ENCODE assay signal across 22 cellular contexts in the genomic region with DNA sequence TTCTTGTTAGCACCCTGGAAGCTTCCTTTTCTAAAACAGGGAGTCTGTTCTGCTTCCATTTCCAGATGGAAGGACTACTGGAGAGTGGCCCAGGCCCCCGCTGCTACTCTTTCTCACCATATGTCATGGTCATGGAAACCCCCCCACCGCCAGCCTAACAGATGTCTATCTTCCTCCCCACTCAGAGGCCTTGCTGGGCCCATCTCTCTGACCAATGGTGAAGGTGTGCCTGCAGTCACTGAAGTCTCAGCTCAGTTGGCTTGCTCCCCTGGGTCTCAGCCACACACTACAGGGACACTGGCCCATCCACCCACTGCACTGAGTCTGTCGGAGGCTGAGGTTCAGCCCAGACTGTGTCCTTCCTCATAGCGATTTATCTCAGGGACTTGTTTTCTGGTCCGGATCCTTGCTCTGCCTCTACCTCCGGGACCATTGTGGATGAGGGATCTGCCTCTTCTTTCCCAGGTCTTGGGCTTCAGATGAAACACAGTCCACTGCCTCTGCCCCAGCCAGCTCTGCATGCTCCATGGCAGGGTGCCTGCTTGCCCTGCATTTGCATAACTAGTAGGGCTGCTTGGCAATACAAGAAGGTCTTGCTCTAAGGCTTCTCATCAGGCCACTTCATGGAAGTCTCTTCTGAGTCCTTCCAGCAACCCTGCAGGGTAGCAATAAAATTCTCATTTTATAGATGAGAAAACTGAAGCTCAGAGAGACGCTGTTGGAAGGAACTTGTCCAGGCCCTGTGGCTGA. TPM values are rescaled to one million over a fixed set of nuclear protein-coding genes. Genes with fewer than 3 reads are reported as not detected.
"Had no signal": no experiment of that assay in that cellular context is flagged by ENCODE, and none has a peak within 500 bp of the region (broad histone marks: within the 10 kb centered on the region; RNA-seq: fewer than 3 reads in every experiment).

No MANE protein-coding gene starts in this region.

- H3K4me3 Mint-ChIP-seq: activated CD4-positive, alpha-beta memory T cell treated with anti-CD3 and anti-CD28 coated beads for 36 hours; activated T-helper 1 cell treated with anti-CD3 and anti-CD28 coated beads, Interleukin-12 subunit alpha, Interleukin-12 subunit beta, Interleukin-2, Interleukin-4 antibody, amounts not matched to agents 30 ng/mL and 10 ng/mL and 1 ng/mL, durations not matched to agents 14 hours and 24 hours and 36 hours; memory B cell; naive thymus-derived CD8-positive, alpha-beta T cell; stimulated activated effector memory CD8-positive, alpha-beta T cell treated with anti-CD3 and anti-CD28 coated beads, Interleukin-12 subunit alpha, Interleukin-12 subunit beta, amount 100 ng/mL, for 72 hours had no signal

- H3K27ac Mint-ChIP-seq: activated CD4-positive, alpha-beta memory T cell treated with anti-CD3 and anti-CD28 coated beads for 36 hours; activated T-helper 1 cell treated with anti-CD3 and anti-CD28 coated beads, Interleukin-12 subunit alpha, Interleukin-12 subunit beta, Interleukin-2, Interleukin-4 antibody, amounts not matched to agents 30 ng/mL and 10 ng/mL and 1 ng/mL, durations not matched to agents 14 hours and 24 hours and 36 hours; memory B cell; stimulated activated effector memory CD8-positive, alpha-beta T cell treated with anti-CD3 and anti-CD28 coated beads, Interleukin-12 subunit alpha, Interleukin-12 subunit beta, amount 100 ng/mL, for 72 hours had no signal

- H3K4me1 ChIP-seq: gastrocnemius medialis, psoas muscle, right lobe of liver had no signal

- H3K9me3 ChIP-seq: gastrocnemius medialis, heart right ventricle, psoas muscle, right lobe of liver, thoracic aorta had no signal

- ATAC-seq: gastrocnemius medialis; left ventricle myocardium superior; naive thymus-derived CD8-positive, alpha-beta T cell; psoas muscle had no signal

- H3K27me3 ChIP-seq: brain microvascular endothelial cell, gastrocnemius medialis, heart right ventricle, right lobe of liver had no signal

- H3K36me3 ChIP-seq: brain microvascular endothelial cell, gastrocnemius medialis, heart right ventricle, right lobe of liver, thoracic aorta had no signal

- H3K9me3 Mint-ChIP-seq: activated CD4-positive, alpha-beta memory T cell treated with anti-CD3 and anti-CD28 coated beads for 36 hours; activated T-helper 1 cell treated with anti-CD3 and anti-CD28 coated beads, Interleukin-12 subunit alpha, Interleukin-12 subunit beta, Interleukin-2, Interleukin-4 antibody, amounts not matched to agents 30 ng/mL and 10 ng/mL and 1 ng/mL, durations not matched to agents 14 hours and 24 hours and 36 hours; memory B cell; naive thymus-derived CD8-positive, alpha-beta T cell; stimulated activated effector memory CD8-positive, alpha-beta T cell treated with anti-CD3 and anti-CD28 coated beads, Interleukin-12 subunit alpha, Interleukin-12 subunit beta, amount 100 ng/mL, for 72 hours had no signal

- H3K4me3 ChIP-seq: gastrocnemius medialis, heart right ventricle, psoas muscle, right lobe of liver, smooth muscle cell, thoracic aorta had no signal

- H3K27me3 Mint-ChIP-seq: activated CD4-positive, alpha-beta memory T cell treated with anti-CD3 and anti-CD28 coated beads for 36 hours; memory B cell; naive thymus-derived CD8-positive, alpha-beta T cell had no signal

- H3K4me2 ChIP-seq: smooth muscle cell had no signal

- H3K27ac ChIP-seq: brain microvascular endothelial cell, gastrocnemius medialis, heart right ventricle, psoas muscle, right lobe of liver, thoracic aorta had no signal

- H3K4me1 Mint-ChIP-seq: memory B cell; stimulated activated effector memory CD8-positive, alpha-beta T cell treated with anti-CD3 and anti-CD28 coated beads, Interleukin-12 subunit alpha, Interleukin-12 subunit beta, amount 100 ng/mL, for 72 hours had no signal

- DNase-seq: activated CD4-positive, alpha-beta memory T cell treated with anti-CD3 and anti-CD28 coated beads for 36 hours; activated CD4-positive, alpha-beta T cell treated with anti-CD3 and anti-CD28 coated beads for 4 hours; activated naive CD4-positive, alpha-beta T cell; activated T-cell treated with anti-CD3 and anti-CD28 coated beads for 4 hours; brain microvascular endothelial cell; central memory CD4-positive, alpha-beta T cell; effector CD4-positive, alpha-beta T cell; gastrocnemius medialis; heart right ventricle; kidney glomerular epithelial cell; left ventricle myocardium superior; naive thymus-derived CD8-positive, alpha-beta T cell; psoas muscle; right lobe of liver; stimulated activated CD4-positive, alpha-beta T cell treated with anti-CD3 and anti-CD28 coated beads, Interleukin-4, amount 100 ng/mL, for 24 hours; T-helper 2 cell had no signal

RNA-seq across cellular contexts. Expression of gene GALNT12, which starts 30.9 kb away (rescaled TPM):
- total RNA-seq: osteocyte had no signal
